In the genomic region with DNA sequence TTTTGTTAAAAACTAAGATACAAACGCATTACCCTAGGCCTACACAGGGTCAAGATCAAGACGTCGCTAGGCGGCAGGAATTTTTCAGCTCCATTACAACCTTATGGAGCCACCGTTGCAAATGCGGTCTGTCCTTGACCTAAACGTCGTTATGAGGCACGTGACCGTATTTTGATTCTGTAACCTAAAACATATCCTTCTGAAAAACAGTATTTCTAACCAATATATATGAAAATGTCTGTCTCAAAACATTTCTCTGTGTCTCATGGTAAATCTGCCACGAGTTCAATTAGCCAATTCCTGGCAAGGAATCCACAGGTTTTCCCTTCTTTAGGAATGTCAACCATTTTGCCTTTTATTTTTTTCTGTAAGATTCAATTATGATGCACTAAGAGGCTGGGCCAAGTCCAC, we compare ENCODE assay signal across 8 cellular contexts. TPM values are rescaled to one million over a fixed set of nuclear protein-coding genes. Genes with fewer than 3 reads are reported as not detected.
DNase-seq lines count a peak whose midpoint lies in the region; ATAC-seq lines count a peak whose summit lies in the region.

No MANE protein-coding gene starts in this region.

- peak overlapping the region; percentile 94 for H3K27ac Mint-ChIP-seq in activated T-cell treated with anti-CD3 and anti-CD28 coated beads, Interleukin-2, amount 50 U/mL, for 24 hours
- peak overlapping the region; percentile 86 to 96 (median 90) for H3K27ac Mint-ChIP-seq in immature natural killer cell
- H3K27ac Mint-ChIP-seq in stimulated activated effector memory CD8-positive, alpha-beta T cell treated with anti-CD3 and anti-CD28 coated beads, Interleukin-12 subunit alpha, Interleukin-12 subunit beta, amount 100 ng/mL, for 72 hours, result peak overlapping the region; percentile 99

- DNase-seq in activated T-cell treated with anti-CD3 and anti-CD28 coated beads, Interleukin-2, amount 50 U/mL, for 24 hours, result no peak
- DNase-seq in activated T-cell treated with anti-CD3 and anti-CD28 coated beads, Interleukin-2, amount 50 U/mL, for 48 hours, result no peak
- DNase-seq in NCI-H1694 treated with DMSO at 0.1 percent for 48 hours (lab: John Stamatoyannopoulos, UW) (peak; percentile 61), amniotic epithelial cell (ENCODE audit: low read depth) (peak; percentile 48), immature natural killer cell (no peak)
- DNase-seq in stimulated activated effector memory CD8-positive, alpha-beta T cell treated with anti-CD3 and anti-CD28 coated beads, Interleukin-12 subunit alpha, Interleukin-12 subunit beta, amount 100 ng/mL, for 72 hours (ENCODE audit: low spot score in 2 of 2), result no peak

- no peaks in the 10 kb centered on the region for H3K9me3 Mint-ChIP-seq in activated T-cell treated with anti-CD3 and anti-CD28 coated beads, Interleukin-2, amount 50 U/mL, for 24 hours
- H3K9me3 Mint-ChIP-seq in immature natural killer cell, result no peaks in the 10 kb centered on the region
- H3K9me3 Mint-ChIP-seq in stimulated activated effector memory CD8-positive, alpha-beta T cell treated with anti-CD3 and anti-CD28 coated beads, Interleukin-12 subunit alpha, Interleukin-12 subunit beta, amount 100 ng/mL, for 72 hours, result no peaks in the 10 kb centered on the region

- no peaks in the 10 kb centered on the region for H3K27me3 Mint-ChIP-seq in activated T-cell treated with anti-CD3 and anti-CD28 coated beads, Interleukin-2, amount 50 U/mL, for 24 hours
- peaks cover 6 to 13% (median 11%) of the 10 kb centered on the region in 3 donors for H3K27me3 Mint-ChIP-seq in immature natural killer cell (ENCODE audit: low read depth in 3 of 3)

- H3K4me1 Mint-ChIP-seq in activated T-cell treated with anti-CD3 and anti-CD28 coated beads, Interleukin-2, amount 50 U/mL, for 24 hours (ENCODE audit: low read depth), result peaks cover 55% of the 10 kb centered on the region
- H3K4me1 Mint-ChIP-seq in immature natural killer cell, result peaks cover 71 to 77% of the 10 kb centered on the region in 2 donors
- peaks cover 57% of the 10 kb centered on the region for H3K4me1 Mint-ChIP-seq in stimulated activated effector memory CD8-positive, alpha-beta T cell treated with anti-CD3 and anti-CD28 coated beads, Interleukin-12 subunit alpha, Interleukin-12 subunit beta, amount 100 ng/mL, for 72 hours

- peak overlapping the region; percentile 100 for H3K4me3 Mint-ChIP-seq in activated T-cell treated with anti-CD3 and anti-CD28 coated beads, Interleukin-2, amount 50 U/mL, for 24 hours
- H3K4me3 Mint-ChIP-seq in immature natural killer cell, result peak overlapping the region; percentile 90 to 100 (median 100)
- peak overlapping the region; percentile 96 for H3K4me3 Mint-ChIP-seq in stimulated activated effector memory CD8-positive, alpha-beta T cell treated with anti-CD3 and anti-CD28 coated beads, Interleukin-12 subunit alpha, Interleukin-12 subunit beta, amount 100 ng/mL, for 72 hours

- H3K36me3 Mint-ChIP-seq in activated T-cell treated with anti-CD3 and anti-CD28 coated beads, Interleukin-2, amount 50 U/mL, for 24 hours (ENCODE audit: low read depth), result peaks cover 24% of the 10 kb centered on the region
- H3K36me3 Mint-ChIP-seq in immature natural killer cell, result no peaks in the 10 kb centered on the region
- H3K36me3 Mint-ChIP-seq in stimulated activated effector memory CD8-positive, alpha-beta T cell treated with anti-CD3 and anti-CD28 coated beads, Interleukin-12 subunit alpha, Interleukin-12 subunit beta, amount 100 ng/mL, for 72 hours, result peaks cover 29% of the 10 kb centered on the region

- no peak for ATAC-seq in stimulated activated effector memory CD8-positive, alpha-beta T cell treated with anti-CD3 and anti-CD28 coated beads, Interleukin-12 subunit alpha, Interleukin-12 subunit beta, amount 100 ng/mL, for 72 hours
- ATAC-seq in HG03025 (IDR thresholded peaks at IDR 0.05; ENCODE audit: low FRiP score, unreplicated experiment) (no peak), GM21390 (IDR thresholded peaks at IDR 0.05; ENCODE audit: unreplicated experiment) (no peak)

RNA-seq across cellular contexts. Expression of a gene that starts 1.7 kb away (rescaled TPM):
- 100 to 1,000 TPM in 2 of 3 donors, 10 to 100 TPM in 1; 75.8 to 173 (median 152) TPM for polyA plus RNA-seq in immature natural killer cell

Comparison
In these comparisons a context has a peak if more than half of its experiments do, and no peak if none do; other contexts are left out.
1. DNase-seq: peak in NCI-H1694 treated with DMSO at 0.1 percent for 48 hours (single experiment) and amniotic epithelial cell (single experiment); none in activated T-cell treated with anti-CD3 and anti-CD28 coated beads, Interleukin-2, amount 50 U/mL, for 24 hours (single experiment), activated T-cell treated with anti-CD3 and anti-CD28 coated beads, Interleukin-2, amount 50 U/mL, for 48 hours (0 of 2), immature natural killer cell (0 of 3) and stimulated activated effector memory CD8-positive, alpha-beta T cell treated with anti-CD3 and anti-CD28 coated beads, Interleukin-12 subunit alpha, Interleukin-12 subunit beta, amount 100 ng/mL, for 72 hours (0 of 2).
2. Peak in every context shown above with its lines, with median percentiles within 50 percentile points of each other: H3K27ac Mint-ChIP-seq and H3K4me3 Mint-ChIP-seq.